ENCODE assay signal across 6 cellular contexts in the genomic region with DNA sequence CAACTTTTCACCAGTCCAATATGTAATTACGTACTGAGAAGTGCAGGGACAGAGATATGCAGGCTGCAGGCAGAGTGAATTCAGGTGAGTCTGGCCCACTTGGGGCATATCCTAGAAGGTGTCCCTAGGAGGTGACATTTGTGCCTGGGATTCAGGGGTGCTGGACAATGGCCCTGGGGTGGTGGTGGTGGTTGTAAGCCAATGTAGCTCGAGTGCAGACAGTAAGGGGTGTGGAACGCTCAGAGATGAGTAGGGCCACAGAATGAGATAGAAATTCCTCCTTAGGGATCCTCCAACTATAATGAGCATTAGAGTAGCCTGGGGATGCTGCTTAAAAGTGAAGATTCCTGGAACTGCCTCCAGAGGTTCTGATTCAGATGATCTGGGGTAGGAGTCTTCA.
"Had no signal": no experiment of that assay in that cellular context is flagged by ENCODE, and none has a peak within 500 bp of the region (broad histone marks: within the 10 kb centered on the region; RNA-seq: fewer than 3 reads in every experiment).

No MANE protein-coding gene starts in this region.

- DNase-seq: GM23248, GOT3, H7, H9, HCEC 1CT, HFFc6 had no signal
